ENCODE assay signal across 4 cellular contexts in genomic region chr4:138941037-138941436, GRCh38.
TF ChIP-seq lines count a peak whose summit lies in the region.

No MANE protein-coding gene starts in this region.

TF ChIP-seq in HepG2, 621 proteins besides CTCF, POLR2A, EP300 and RAD21:
- TF ChIP-seq MLLT10 (CRISPR knock-in tag; IDR thresholded peaks at IDR 0.05), result no peak
- TF ChIP-seq REST (IDR thresholded peaks at IDR 0.05; ENCODE audit: borderline replicate concordance in 1 of 2, low read depth in 1 of 2, low read length in 2 of 2), result no peak
- TF ChIP-seq NFE2L2 (IDR thresholded peaks at IDR 0.05; ENCODE audit: low read length), result peak; percentile 51; the same call in 1 of the 2 replicates
- TF ChIP-seq MAFK (conservative IDR thresholded peaks at IDR 0.05 in 1 of 2, IDR thresholded peaks at IDR 0.05 in 1 of 2; ENCODE audit: low read length in 2 of 2), result 0 out of 4 replicates have a peak, but pooled peaks of 1 of the 2 experiments have one; percentile 38

TF ChIP-seq in A549, 52 proteins besides CTCF, POLR2A, EP300 and RAD21:
- TF ChIP-seq NFE2L2 (conservative IDR thresholded peaks at IDR 0.05; ENCODE audit: low read length) (0 out of 2 replicates have a peak, but pooled peaks have one; percentile 5), MAFK (IDR thresholded peaks at IDR 0.05; ENCODE audit: partially characterized antibody) (peak; percentile 49), FOSL2 (IDR thresholded peaks at IDR 0.05) (no peak), FOSL2 (CRISPR knock-in tag; IDR thresholded peaks at IDR 0.05) (no peak)
TF ChIP-seq in A549: peak in this region for 2.

TF ChIP-seq in IMR-90, 13 proteins besides CTCF, POLR2A, EP300 and RAD21:
- TF ChIP-seq CEBPB (IDR thresholded peaks at IDR 0.05; ENCODE audit: low read depth, low read length) (no peak), MAZ (IDR thresholded peaks at IDR 0.05; ENCODE audit: borderline replicate concordance, low read depth, low read length) (no peak), NFE2L2 (IDR thresholded peaks at IDR 0.05; ENCODE audit: low read depth, low read length) (peak; percentile 80)

TF ChIP-seq in K562, 482 proteins besides CTCF, POLR2A, EP300 and RAD21:
- peak; percentile 60; the same call in 1 of the 2 replicates for TF ChIP-seq NFE2L1 (tag; IDR thresholded peaks at IDR 0.05; ENCODE audit: borderline replicate concordance, low read depth)
- peak; percentile 75 for TF ChIP-seq MAFG (tag; conservative IDR thresholded peaks at IDR 0.05)
- TF ChIP-seq ZNF316 (IDR thresholded peaks at IDR 0.05), result peak; percentile 65
- no peak for TF ChIP-seq ZNF592 (IDR thresholded peaks at IDR 0.05)
